In genomic region chr10:95552680-95553342, GRCh38 we compare ENCODE assay signal across 17 cellular contexts. TPM values are rescaled to one million over a fixed set of nuclear protein-coding genes. Genes with fewer than 3 reads are reported as not detected.
A peak's percentile ranks its signal among the peaks of the same experiment; 100 is the strongest.
DNase-seq lines count a peak whose midpoint lies in the region; ATAC-seq and TF ChIP-seq lines count a peak whose summit lies in the region.
"Had no signal": no experiment of that assay in that cellular context is flagged by ENCODE, and none has a peak within 500 bp of the region (broad histone marks: within the 10 kb centered on the region; RNA-seq: fewer than 3 reads in every experiment).

No MANE protein-coding gene starts in this region.

- CTCF ChIA-PET in mammary epithelial cell (lab: Charles Lee; ENCODE audit: low non-redundant PET) = no interaction called here

- 69% methylated on average over 5 of the region's 5 CpGs for WGBS in mammary epithelial cell (ENCODE audit: low coverage, missing lambda C conversion rate)
- WGBS in liver = 78% methylated on average over 5 of the region's 5 CpGs

- ATAC-seq in GM19035 (IDR thresholded peaks at IDR 0.05; ENCODE audit: unreplicated experiment) = no peak
- ATAC-seq: activated CD4-positive, CD25-positive, alpha-beta regulatory T cell treated with anti-CD3 and anti-CD28 coated beads, Interleukin-2, amount 50 U/mL, for 24 hours; left ventricle myocardium superior; natural killer cell had no signal

- no peak overlapping the region for H3K4me2 ChIP-seq in mammary epithelial cell (ENCODE audit: insufficient read depth, low read depth, low read length)

- TF ChIP-seq RAD21 in liver (IDR thresholded peaks at IDR 0.05) = no peak

- H3K4me1 ChIP-seq in left ventricle myocardium inferior (peaks cover 86% of the 10 kb centered on the region), mammary epithelial cell (ENCODE audit: insufficient read depth, low read length) (no peaks in the 10 kb centered on the region), liver (ENCODE audit: control insufficient read depth in 4 of 4, insufficient read depth in 4 of 4, low read length in 3 of 4) (peaks cover 1 to 23% (median 15%) of the 10 kb centered on the region in 4 donors)

- H3K9me3 ChIP-seq in left ventricle myocardium inferior (replicated peaks) (peaks cover 10% of the 10 kb centered on the region), mammary epithelial cell (replicated peaks; ENCODE audit: insufficient read depth, low read length) (no peaks in the 10 kb centered on the region), liver (ENCODE audit: control insufficient read depth in 4 of 4, low read length in 3 of 4) (no peaks in the 10 kb centered on the region)

- BruUV-seq in mammary epithelial cell (replicated peaks; lab: Mats Ljungman, UMichigan) = no TSS peak

- no peak for TF ChIP-seq CTCF in left ventricle myocardium inferior (IDR thresholded peaks at IDR 0.05; ENCODE audit: borderline replicate concordance)
- TF ChIP-seq CTCF in mammary epithelial cell (conservative IDR thresholded peaks at IDR 0.05 in 1 of 2, IDR thresholded peaks at IDR 0.05 in 1 of 2; ENCODE audit: extremely low read depth in 1 of 2, insufficient read depth in 1 of 2, low read depth in 1 of 2, low read length in 2 of 2) = no peak
- TF ChIP-seq CTCF in liver (IDR thresholded peaks at IDR 0.05; ENCODE audit: low read depth, low read length, missing input control) = no peak

- H3K27ac ChIP-seq in left ventricle myocardium inferior (replicated peaks) = peak overlapping the region; percentile 53
- no peak overlapping the region for H3K27ac ChIP-seq in mammary epithelial cell (ENCODE audit: insufficient read depth, low read depth, low read length)
- H3K27ac ChIP-seq in liver (ENCODE audit: low read depth in 1 of 2, low read length in 2 of 2) = no peak overlapping the region
- H3K27ac ChIP-seq: epithelial cell of prostate had no signal

- H3K4me3 ChIP-seq in left ventricle myocardium inferior (no peak overlapping the region), mammary epithelial cell (replicated peaks in 1 of 3; ENCODE audit: insufficient read depth in 1 of 3, low read depth in 2 of 3, low read length in 3 of 3) (no peak overlapping the region), liver (ENCODE audit: low read depth in 1 of 3, low read length in 3 of 3) (no peak overlapping the region)

- no peaks in the 10 kb centered on the region for H4K20me1 ChIP-seq in mammary epithelial cell (ENCODE audit: insufficient read depth, low read length)

- in situ Hi-C loops in mammary epithelial cell (cut with MboI; ENCODE audit: low sequenced_read_pairs in 2 of 2) = no loop called here

- no peaks in the 10 kb centered on the region for H3K79me2 ChIP-seq in mammary epithelial cell (ENCODE audit: insufficient read depth, low read length)

- H3K27me3 ChIP-seq in left ventricle myocardium inferior (ENCODE audit: low read depth) = no peaks in the 10 kb centered on the region
- no peaks in the 10 kb centered on the region for H3K27me3 ChIP-seq in mammary epithelial cell (ENCODE audit: insufficient read depth, low read length)
- H3K27me3 ChIP-seq in liver (ENCODE audit: control insufficient read depth in 4 of 4, insufficient read depth in 4 of 4, low read length in 3 of 4) = no peaks in the 10 kb centered on the region

- H3K9ac ChIP-seq in mammary epithelial cell (ENCODE audit: insufficient read depth, low read length) (no peak overlapping the region), liver (ENCODE audit: low read depth in 1 of 2, low read length in 2 of 2) (no peak overlapping the region)

- dilution Hi-C loops in mammary epithelial cell (cut with HindIII; ENCODE audit: low sequenced_read_pairs) = no loop called here

- H2AFZ ChIP-seq in mammary epithelial cell (ENCODE audit: low read depth, low read length) = no peak overlapping the region

- intact Hi-C loops in left ventricle myocardium inferior (cut with micrococcal nuclease) = loop anchor here (10.0 kb wide), 2 partner anchors 78 to 118 kb away; no protein-coding TSS in a partner anchor
- intact Hi-C loops in cardiac septum (cut with DNase I) = no loop called here
- intact Hi-C loops in mammary epithelial cell (cut with micrococcal nuclease) = no loop called here

- H3K36me3 ChIP-seq in left ventricle myocardium inferior (peaks cover 8% of the 10 kb centered on the region), mammary epithelial cell (ENCODE audit: insufficient read depth, low read length) (no peaks in the 10 kb centered on the region), liver (ENCODE audit: control insufficient read depth in 4 of 4, insufficient read depth in 3 of 4, low read depth in 1 of 4, low read length in 3 of 4) (no peaks in the 10 kb centered on the region)

- no peak for DNase-seq in left ventricle myocardium inferior
- no peak for DNase-seq in cardiac septum (ENCODE audit: low spot score)
- peak; percentile 8 for DNase-seq in mammary epithelial cell
- DNase-seq in MV-4-11 (lab: John Stamatoyannopoulos, UW) = no peak
- DNase-seq in activated naive CD4-positive, alpha-beta T cell treated with Interleukin-2 at 50 U/mL for 16 hours = no peak
- no peak for DNase-seq in activated T-cell treated with anti-CD3 and anti-CD28 coated beads, Interleukin-2, amount 50 U/mL, for 1 hour
- DNase-seq: activated naive CD8-positive, alpha-beta T cell treated with anti-CD3 and anti-CD28 coated beads, Interleukin-2, amount 10 ng/mL, durations not matched to agents 7 days and 5 days; Kasumi-1; left ventricle myocardium superior; natural killer cell; NCI-H1694 treated with DMSO at 0.1 percent for 48 hours; NCI-H524; right cardiac atrium had no signal

TF ChIP-seq in liver, 16 proteins besides CTCF, POLR2A, EP300 and RAD21:
- TF ChIP-seq JUND (IDR thresholded peaks at IDR 0.05) = peak; percentile 41 to 52
- no peak for TF ChIP-seq HNF4G (IDR thresholded peaks at IDR 0.05)
TF ChIP-seq in liver: peak in this region for 1.

RNA-seq across cellular contexts. Expression of gene SORBS1, which starts 8.4 kb away (rescaled TPM):
- 896 TPM for total RNA-seq in left ventricle myocardium inferior
- total RNA-seq in cardiac septum = 1,045 TPM
- total RNA-seq in mammary epithelial cell = 1 to 10 TPM; 1.6 to 9.8 TPM
- polyA plus RNA-seq in mammary epithelial cell = 0.70 TPM
- not detected for polyA minus RNA-seq in mammary epithelial cell
- 10 to 100 TPM; 33.2 to 71.3 TPM for total RNA-seq in liver
- 10 to 100 TPM; 38.3 to 49.9 TPM for polyA plus RNA-seq in liver

Comparison
In these comparisons a context has a peak if more than half of its experiments do, and no peak if none do; other contexts are left out.
1. RNA of gene SORBS1, which starts 8.4 kb away (total RNA-seq): 1,045 TPM in cardiac septum (single experiment) and 896 TPM in left ventricle myocardium inferior (single experiment); 33.2 to 71.3 TPM in liver and 1.6 to 9.8 TPM in mammary epithelial cell; every median in the first group is over 10 times any median in the second.